9 cellular contexts compared by ENCODE assay signal in genomic region chr5:124240732-124241131, GRCh38.
"Had no signal": no experiment of that assay in that cellular context is flagged by ENCODE, and none has a peak within 500 bp of the region (broad histone marks: within the 10 kb centered on the region; RNA-seq: fewer than 3 reads in every experiment).

No MANE protein-coding gene starts in this region.

- H3K27ac Mint-ChIP-seq: GM23338, H9, HFFc6 had no signal

- H3K4me3 Mint-ChIP-seq: GM23338, H9, HFFc6 had no signal

- DNase-seq: GM23248, GOT3, H7, H9, HCEC 1CT, HFFc6 had no signal

- H3K4me2 ChIP-seq: GM23338 had no signal

- H3K27ac ChIP-seq: GM23248 had no signal

- H3K9ac ChIP-seq: GM23248 had no signal

- H3K4me3 ChIP-seq: GM23248, GM23338, HAP-1 had no signal

- H3K9me3 ChIP-seq: HAP-1 had no signal

- H3K36me3 ChIP-seq: HAP-1 had no signal

- H3K4me1 ChIP-seq: HAP-1 had no signal

- ATAC-seq: GM23338, HCT116 had no signal

- H2AFZ ChIP-seq: GM23248, GM23338 had no signal
